In the genomic region with DNA sequence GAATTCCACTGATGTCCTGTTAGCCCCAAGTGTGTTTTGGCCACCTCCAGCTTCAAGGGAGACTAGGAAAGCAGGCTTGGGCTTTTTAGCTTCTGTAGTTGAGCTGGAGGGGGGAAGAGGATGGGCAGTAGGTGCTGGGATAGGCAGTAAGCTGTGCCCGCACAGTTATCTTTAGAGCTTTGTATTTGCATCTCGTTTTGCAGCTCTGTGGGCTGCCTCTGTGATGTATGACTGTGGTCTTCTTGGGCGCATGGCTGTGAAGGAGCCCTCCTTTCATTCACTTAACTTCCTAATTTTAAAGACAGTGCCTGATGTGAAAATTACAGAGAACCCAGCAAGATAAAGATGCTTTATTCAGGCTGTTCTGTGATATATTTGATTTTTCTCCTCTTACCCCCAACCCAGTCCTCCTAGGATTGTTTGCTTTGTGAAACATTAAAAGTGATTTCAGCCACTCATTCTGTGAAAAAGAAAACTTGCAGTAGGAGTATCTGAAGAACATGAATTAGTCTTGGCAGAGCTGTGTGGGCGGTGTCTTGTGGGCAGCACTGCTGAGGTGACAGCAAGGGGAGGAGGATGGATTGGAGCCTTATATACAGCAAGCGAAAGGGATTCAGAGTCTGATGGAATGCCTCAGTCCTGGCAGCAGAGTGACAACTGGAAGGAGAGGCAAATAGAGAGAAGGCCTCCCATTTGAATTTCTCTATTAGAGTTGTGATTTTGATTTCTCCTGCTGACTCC, we compare ENCODE assay signal across 1 cellular context.
TF ChIP-seq lines count a peak whose summit lies in the region.

No MANE protein-coding gene starts in this region.

TF ChIP-seq in GM23338, 12 proteins besides CTCF, POLR2A, EP300 and RAD21 (continued from another document):
- TF ChIP-seq, protein P1, sequence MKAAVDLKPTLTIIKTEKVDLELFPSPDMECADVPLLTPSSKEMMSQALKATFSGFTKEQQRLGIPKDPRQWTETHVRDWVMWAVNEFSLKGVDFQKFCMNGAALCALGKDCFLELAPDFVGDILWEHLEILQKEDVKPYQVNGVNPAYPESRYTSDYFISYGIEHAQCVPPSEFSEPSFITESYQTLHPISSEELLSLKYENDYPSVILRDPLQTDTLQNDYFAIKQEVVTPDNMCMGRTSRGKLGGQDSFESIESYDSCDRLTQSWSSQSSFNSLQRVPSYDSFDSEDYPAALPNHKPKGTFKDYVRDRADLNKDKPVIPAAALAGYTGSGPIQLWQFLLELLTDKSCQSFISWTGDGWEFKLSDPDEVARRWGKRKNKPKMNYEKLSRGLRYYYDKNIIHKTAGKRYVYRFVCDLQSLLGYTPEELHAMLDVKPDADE (IDR thresholded peaks at IDR 0.05): no peak
- TF ChIP-seq POLR2AphosphoS5 (IDR thresholded peaks at IDR 0.05; ENCODE audit: low read depth): no peak
- TF ChIP-seq ZNF114 (CRISPR knock-in tag; IDR thresholded peaks at IDR 0.05): no peak
- no peak for TF ChIP-seq EZH2phosphoT487 (IDR thresholded peaks at IDR 0.05; ENCODE audit: unreplicated experiment)
- TF ChIP-seq, protein P2, sequence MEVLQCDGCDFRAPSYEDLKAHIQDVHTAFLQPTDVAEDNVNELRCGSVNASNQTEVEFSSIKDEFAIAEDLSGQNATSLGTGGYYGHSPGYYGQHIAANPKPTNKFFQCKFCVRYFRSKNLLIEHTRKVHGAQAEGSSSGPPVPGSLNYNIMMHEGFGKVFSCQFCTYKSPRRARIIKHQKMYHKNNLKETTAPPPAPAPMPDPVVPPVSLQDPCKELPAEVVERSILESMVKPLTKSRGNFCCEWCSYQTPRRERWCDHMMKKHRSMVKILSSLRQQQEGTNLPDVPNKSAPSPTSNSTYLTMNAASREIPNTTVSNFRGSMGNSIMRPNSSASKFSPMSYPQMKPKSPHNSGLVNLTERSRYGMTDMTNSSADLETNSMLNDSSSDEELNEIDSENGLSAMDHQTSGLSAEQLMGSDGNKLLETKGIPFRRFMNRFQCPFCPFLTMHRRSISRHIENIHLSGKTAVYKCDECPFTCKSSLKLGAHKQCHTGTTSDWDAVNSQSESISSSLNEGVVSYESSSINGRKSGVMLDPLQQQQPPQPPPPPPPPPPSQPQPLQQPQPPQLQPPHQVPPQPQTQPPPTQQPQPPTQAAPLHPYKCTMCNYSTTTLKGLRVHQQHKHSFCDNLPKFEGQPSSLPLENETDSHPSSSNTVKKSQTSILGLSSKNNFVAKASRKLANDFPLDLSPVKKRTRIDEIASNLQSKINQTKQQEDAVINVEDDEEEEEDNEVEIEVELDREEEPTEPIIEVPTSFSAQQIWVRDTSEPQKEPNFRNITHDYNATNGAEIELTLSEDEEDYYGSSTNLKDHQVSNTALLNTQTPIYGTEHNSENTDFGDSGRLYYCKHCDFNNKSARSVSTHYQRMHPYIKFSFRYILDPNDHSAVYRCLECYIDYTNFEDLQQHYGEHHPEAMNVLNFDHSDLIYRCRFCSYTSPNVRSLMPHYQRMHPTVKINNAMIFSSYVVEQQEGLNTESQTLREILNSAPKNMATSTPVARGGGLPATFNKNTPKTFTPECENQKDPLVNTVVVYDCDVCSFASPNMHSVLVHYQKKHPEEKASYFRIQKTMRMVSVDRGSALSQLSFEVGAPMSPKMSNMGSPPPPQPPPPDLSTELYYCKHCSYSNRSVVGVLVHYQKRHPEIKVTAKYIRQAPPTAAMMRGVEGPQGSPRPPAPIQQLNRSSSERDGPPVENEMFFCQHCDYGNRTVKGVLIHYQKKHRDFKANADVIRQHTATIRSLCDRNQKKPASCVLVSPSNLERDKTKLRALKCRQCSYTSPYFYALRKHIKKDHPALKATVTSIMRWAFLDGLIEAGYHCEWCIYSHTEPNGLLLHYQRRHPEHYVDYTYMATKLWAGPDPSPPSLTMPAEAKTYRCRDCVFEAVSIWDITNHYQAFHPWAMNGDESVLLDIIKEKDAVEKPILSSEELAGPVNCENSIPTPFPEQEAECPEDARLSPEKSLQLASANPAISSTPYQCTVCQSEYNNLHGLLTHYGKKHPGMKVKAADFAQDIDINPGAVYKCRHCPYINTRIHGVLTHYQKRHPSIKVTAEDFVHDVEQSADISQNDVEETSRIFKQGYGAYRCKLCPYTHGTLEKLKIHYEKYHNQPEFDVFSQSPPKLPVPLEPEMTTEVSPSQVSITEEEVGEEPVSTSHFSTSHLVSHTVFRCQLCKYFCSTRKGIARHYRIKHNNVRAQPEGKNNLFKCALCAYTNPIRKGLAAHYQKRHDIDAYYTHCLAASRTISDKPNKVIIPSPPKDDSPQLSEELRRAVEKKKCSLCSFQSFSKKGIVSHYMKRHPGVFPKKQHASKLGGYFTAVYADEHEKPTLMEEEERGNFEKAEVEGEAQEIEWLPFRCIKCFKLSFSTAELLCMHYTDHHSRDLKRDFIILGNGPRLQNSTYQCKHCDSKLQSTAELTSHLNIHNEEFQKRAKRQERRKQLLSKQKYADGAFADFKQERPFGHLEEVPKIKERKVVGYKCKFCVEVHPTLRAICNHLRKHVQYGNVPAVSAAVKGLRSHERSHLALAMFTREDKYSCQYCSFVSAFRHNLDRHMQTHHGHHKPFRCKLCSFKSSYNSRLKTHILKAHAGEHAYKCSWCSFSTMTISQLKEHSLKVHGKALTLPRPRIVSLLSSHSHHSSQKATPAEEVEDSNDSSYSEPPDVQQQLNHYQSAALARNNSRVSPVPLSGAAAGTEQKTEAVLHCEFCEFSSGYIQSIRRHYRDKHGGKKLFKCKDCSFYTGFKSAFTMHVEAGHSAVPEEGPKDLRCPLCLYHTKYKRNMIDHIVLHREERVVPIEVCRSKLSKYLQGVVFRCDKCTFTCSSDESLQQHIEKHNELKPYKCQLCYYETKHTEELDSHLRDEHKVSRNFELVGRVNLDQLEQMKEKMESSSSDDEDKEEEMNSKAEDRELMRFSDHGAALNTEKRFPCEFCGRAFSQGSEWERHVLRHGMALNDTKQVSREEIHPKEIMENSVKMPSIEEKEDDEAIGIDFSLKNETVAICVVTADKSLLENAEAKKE (CRISPR knock-in tag; IDR thresholded peaks at IDR 0.05): no peak
- no peak for TF ChIP-seq EZH2 (IDR thresholded peaks at IDR 0.05; ENCODE audit: low read depth, unreplicated experiment)
- no peak for TF ChIP-seq CREB1 (CRISPR knock-in tag; IDR thresholded peaks at IDR 0.05; ENCODE audit: low read depth)
- TF ChIP-seq STAT1 (IDR thresholded peaks at IDR 0.05; ENCODE audit: unreplicated experiment): no peak
